10 cellular contexts compared by ENCODE assay signal in the genomic region with DNA sequence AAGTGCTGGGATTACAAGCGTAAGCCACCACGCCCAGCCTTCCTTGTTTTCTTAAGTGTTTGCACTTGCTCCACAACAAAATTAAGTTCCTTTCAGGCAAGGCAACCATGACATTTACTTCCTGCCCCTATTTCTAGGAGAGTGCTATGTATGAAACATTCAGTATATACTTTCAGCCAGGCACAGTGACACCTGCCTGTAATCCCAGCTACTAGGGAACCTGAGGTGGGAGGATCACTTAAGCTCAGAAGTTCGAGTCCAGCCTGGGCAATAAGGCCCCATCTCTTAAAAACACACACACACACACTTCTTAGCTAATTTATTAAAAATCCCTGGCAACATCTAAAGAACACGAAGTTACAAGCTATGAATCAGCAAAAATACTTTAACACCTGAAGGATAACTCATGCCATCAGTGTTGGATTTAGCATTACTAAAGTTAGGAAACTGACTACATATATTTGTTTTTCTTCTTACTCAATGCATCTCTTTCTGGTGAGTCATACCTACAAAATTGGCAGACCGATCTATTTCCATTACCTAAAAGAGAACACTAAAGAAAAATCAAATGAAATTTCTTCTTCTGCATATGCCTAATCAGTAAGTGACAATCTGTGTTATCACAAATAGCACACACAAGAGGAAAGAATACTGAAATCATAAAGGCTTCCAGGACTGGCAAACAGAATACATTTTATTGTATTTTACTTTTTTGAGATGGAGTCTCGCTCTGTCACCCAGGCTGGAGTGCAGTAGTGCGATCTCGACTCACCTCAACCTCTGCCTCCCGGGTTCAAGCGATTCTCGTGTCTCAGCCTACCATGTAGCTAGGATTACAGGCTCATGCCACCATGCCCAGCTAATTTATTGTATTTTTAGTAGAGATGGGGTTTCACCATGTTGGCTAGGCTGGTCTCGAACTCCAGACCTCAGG. TPM values are rescaled to one million over a fixed set of nuclear protein-coding genes. Genes with fewer than 3 reads are reported as not detected.
A peak's percentile ranks its signal among the peaks of the same experiment; 100 is the strongest.
DNase-seq lines count a peak whose midpoint lies in the region; ATAC-seq, FAIRE-seq and TF ChIP-seq lines count a peak whose summit lies in the region.
"Had no signal": no experiment of that assay in that cellular context is flagged by ENCODE, and none has a peak within 500 bp of the region (broad histone marks: within the 10 kb centered on the region; RNA-seq: fewer than 3 reads in every experiment).

No MANE protein-coding gene starts in this region.

- H3K27me3 ChIP-seq in ACC112 (ENCODE audit: insufficient read depth, low read length) (no peaks in the 10 kb centered on the region), lung (ENCODE audit: control insufficient read depth, insufficient read depth) (no peaks in the 10 kb centered on the region)

- TF ChIP-seq CTCF in chondrocyte (IDR thresholded peaks at IDR 0.05) (no peak), lung (IDR thresholded peaks at IDR 0.05; ENCODE audit: control extremely low read depth, extremely low read depth) (no peak)

- H3K4me3 ChIP-seq in ACC112 (ENCODE audit: low read depth, low read length) (peak overlapping the region; percentile 22; the same call in 1 of the 2 replicates), lung (no peak overlapping the region)

- H3K4me1 Mint-ChIP-seq in chondrocyte (ENCODE audit: low read depth): peaks cover 62% of the 10 kb centered on the region

- ATAC-seq in lung (ENCODE audit: insufficient read depth, low FRiP score): peak; percentile 66
- no peak for ATAC-seq in HG02870 (IDR thresholded peaks at IDR 0.05; ENCODE audit: unreplicated experiment)

- H3K27me3 Mint-ChIP-seq in chondrocyte (ENCODE audit: low read depth): no peaks in the 10 kb centered on the region

- WGBS in lung, 2 donors: 84 to 89% methylated on average over 12 of the region's 12 CpGs

- peaks cover 51% of the 10 kb centered on the region for H3K4me1 ChIP-seq in ACC112 (ENCODE audit: control insufficient read depth, insufficient read depth, low read length, unreplicated experiment)
- peaks cover 0 to 15% of the 10 kb centered on the region in 2 donors for H3K4me1 ChIP-seq in lung (ENCODE audit: control insufficient read depth in 2 of 2, insufficient read depth in 2 of 2, low read length in 2 of 2)

- peaks cover 2% of the 10 kb centered on the region for H3K36me3 Mint-ChIP-seq in chondrocyte (ENCODE audit: low read depth)

- H3K4me3 Mint-ChIP-seq in chondrocyte (ENCODE audit: unreplicated experiment): no peak overlapping the region

- H3K36me3 ChIP-seq in ACC112 (ENCODE audit: insufficient read depth, low read length): no peaks in the 10 kb centered on the region; the same call in 1 of the 2 replicates
- peaks cover 0 to 2% of the 10 kb centered on the region in 2 donors for H3K36me3 ChIP-seq in lung (ENCODE audit: control insufficient read depth in 2 of 2, insufficient read depth in 2 of 2, low read length in 2 of 2)

- H2AFZ ChIP-seq in ACC112 (ENCODE audit: low read length, unreplicated experiment): no peak overlapping the region

- H3K27ac ChIP-seq in ACC112 (ENCODE audit: low read depth, low read length) (peak overlapping the region; percentile 90), lung (ENCODE audit: low read depth in 1 of 2, low read length in 1 of 2) (peak overlapping the region in 1 of 2 donors; percentile 68)

- DNase-seq in HTR-8/SVneo (ENCODE audit: insufficient read length, low spot score) (peak; percentile 37), chondrocyte (ENCODE audit: low spot score) (no peak), lung (ENCODE audit: low spot score) (no peak), erythroblast (lab: John Stamatoyannopoulos, UW) (no peak), DMS 273 treated with DMSO at 0.1 percent for 48 hours (lab: John Stamatoyannopoulos, UW) (no peak), NCI-H82 (lab: John Stamatoyannopoulos, UW) (no peak)
- DNase-seq: DMS79, NCI-H187 had no signal

- no peak for TF ChIP-seq POLR2A in erythroblast (IDR thresholded peaks at IDR 0.05; ENCODE audit: low read length)

- FAIRE-seq in HTR-8/SVneo (lab: Jason Lieb, UNC): no peak

- no peaks in the 10 kb centered on the region for H3K9me3 ChIP-seq in lung (ENCODE audit: control insufficient read depth in 2 of 2, insufficient read depth in 1 of 2, low read length in 1 of 2)

- H3K27ac Mint-ChIP-seq in chondrocyte (ENCODE audit: unreplicated experiment): peak overlapping the region; percentile 81

- H3K79me2 ChIP-seq in ACC112 (ENCODE audit: control insufficient read depth, insufficient read depth, low read length, unreplicated experiment): peaks cover 14% of the 10 kb centered on the region

- no peaks in the 10 kb centered on the region for H3K9me3 Mint-ChIP-seq in chondrocyte (ENCODE audit: low read depth)

RNA-seq across cellular contexts. Expression of a gene that starts 41.5 kb away (rescaled TPM):
- 12.7 to 16.4 TPM (median 13.0 TPM) in 3 replicates for total RNA-seq in chondrocyte
- 10 to 100 TPM; 14.7 to 21.6 TPM for total RNA-seq in lung
- 1 to 10 TPM; 4.4 to 8.3 TPM for polyA plus RNA-seq in lung

RNA-seq across cellular contexts. Expression of a gene that starts 41.6 kb away (rescaled TPM):
- total RNA-seq in chondrocyte (28.3 to 31.3 TPM (median 30.7 TPM) in 3 replicates), lung (10 to 100 TPM; 25.0 to 26.3 TPM)
- 10 to 100 TPM; 14.1 to 17.2 TPM for polyA plus RNA-seq in lung
